Comparison of ENCODE assay signal across 1 cellular context in genomic region chr7:22647451-22648257, GRCh38.
TF ChIP-seq lines count a peak whose summit lies in the region.

No MANE protein-coding gene starts in this region.

TF ChIP-seq in K562, 482 proteins besides CTCF, POLR2A, EP300 and RAD21 (continued from another document and continues in another):
- no peak for TF ChIP-seq MCM5 (IDR thresholded peaks at IDR 0.05; ENCODE audit: low read depth)
- TF ChIP-seq CBFA2T3 (IDR thresholded peaks at IDR 0.05) = peak; percentile 92
- no peak for TF ChIP-seq SETDB1 (IDR thresholded peaks at IDR 0.05; ENCODE audit: low read length)
- 0 out of 2 replicates have a peak, but pooled peaks have one; percentile 26 for TF ChIP-seq MTA3 (IDR thresholded peaks at IDR 0.05; ENCODE audit: borderline replicate concordance)
- no peak for TF ChIP-seq ZNF280B (CRISPR knock-in tag; IDR thresholded peaks at IDR 0.05)
- TF ChIP-seq SMARCC2 (IDR thresholded peaks at IDR 0.05; ENCODE audit: low read depth) = peak; percentile 68
- peak; percentile 96 for TF ChIP-seq JUN (IDR thresholded peaks at IDR 0.05; ENCODE audit: borderline replicate concordance, low read depth, low read length)
- no peak; the same call in 1 of the 2 replicates for TF ChIP-seq JUN (CRISPR knock-in tag; IDR thresholded peaks at IDR 0.05; ENCODE audit: borderline replicate concordance)
- TF ChIP-seq CHAMP1 (IDR thresholded peaks at IDR 0.05) = peak; percentile 51; the same call in 1 of the 2 replicates
- TF ChIP-seq E2F8 (IDR thresholded peaks at IDR 0.05; ENCODE audit: low read depth, partially characterized antibody) = no peak
- no peak for TF ChIP-seq DACH1 (IDR thresholded peaks at IDR 0.05; ENCODE audit: partially characterized antibody)
- 0 out of 4 replicates have a peak, but pooled peaks of 1 of the 2 experiments have one; percentile 30 for TF ChIP-seq SRF (CRISPR knock-in tag; IDR thresholded peaks at IDR 0.05)
- TF ChIP-seq MAFK (IDR thresholded peaks at IDR 0.05; ENCODE audit: low read length) = peak; percentile 3; the same call in 1 of the 2 replicates
- no peak for TF ChIP-seq NUFIP1 (IDR thresholded peaks at IDR 0.05; ENCODE audit: partially characterized antibody)
- no peak for TF ChIP-seq ARID3A (IDR thresholded peaks at IDR 0.05; ENCODE audit: borderline replicate concordance, low read depth, low read length)
- TF ChIP-seq RBM39 (optimal IDR thresholded peaks at IDR 0.05; ENCODE audit: low read depth, low read length) = no peak
- no peak; the same call in 1 of the 2 replicates for TF ChIP-seq ZBTB17 (CRISPR knock-in tag; IDR thresholded peaks at IDR 0.05)
- TF ChIP-seq TBL1XR1 (IDR thresholded peaks at IDR 0.05; ENCODE audit: low read length in 2 of 2) = peak in 1 of 2 experiments; percentile 52; a peak in 2 of 4 replicates
- TF ChIP-seq VEZF1 (CRISPR knock-in tag; IDR thresholded peaks at IDR 0.05) = no peak
- TF ChIP-seq CLOCK (CRISPR knock-in tag; IDR thresholded peaks at IDR 0.05; ENCODE audit: borderline replicate concordance) = no peak
- peak; percentile 72 for TF ChIP-seq HDAC3 (IDR thresholded peaks at IDR 0.05; ENCODE audit: borderline replicate concordance, partially characterized antibody)
- TF ChIP-seq PHB (CRISPR knock-in tag; IDR thresholded peaks at IDR 0.05) = no peak
- no peak for TF ChIP-seq ZNF263 (CRISPR knock-in tag; IDR thresholded peaks at IDR 0.05; ENCODE audit: borderline replicate concordance)
- TF ChIP-seq ZNF431 (CRISPR knock-in tag; IDR thresholded peaks at IDR 0.05) = no peak
- TF ChIP-seq TCF3 (CRISPR knock-in tag; IDR thresholded peaks at IDR 0.05) = peak; percentile 90
- TF ChIP-seq TAF7 (tag; IDR thresholded peaks at IDR 0.05) = no peak
- no peak for TF ChIP-seq PHB2 (IDR thresholded peaks at IDR 0.05; ENCODE audit: low read depth)
- TF ChIP-seq HNRNPK (IDR thresholded peaks at IDR 0.05; ENCODE audit: low read depth, low read length, poor library complexity, severe bottlenecking) = no peak
- no peak for TF ChIP-seq MCM7 (IDR thresholded peaks at IDR 0.05)
- no peak for TF ChIP-seq ARID3B (CRISPR knock-in tag; IDR thresholded peaks at IDR 0.05; ENCODE audit: borderline replicate concordance)
- TF ChIP-seq ZNF668 (CRISPR knock-in tag; IDR thresholded peaks at IDR 0.05) = no peak
- TF ChIP-seq SIN3B (IDR thresholded peaks at IDR 0.05; ENCODE audit: low read depth) = no peak
- TF ChIP-seq EP400 (IDR thresholded peaks at IDR 0.05) = no peak
- no peak for TF ChIP-seq ZNF512 (tag; IDR thresholded peaks at IDR 0.05)
- TF ChIP-seq POLR2AphosphoS2 (IDR thresholded peaks at IDR 0.05; ENCODE audit: low read length) = no peak
- no peak; the same call in 1 of the 2 replicates for TF ChIP-seq ZKSCAN8 (CRISPR knock-in tag; IDR thresholded peaks at IDR 0.05)
- no peak; the same call in 1 of the 2 replicates for TF ChIP-seq GATAD2B (IDR thresholded peaks at IDR 0.05; ENCODE audit: borderline replicate concordance)
- no peak for TF ChIP-seq KAT2B (IDR thresholded peaks at IDR 0.05; ENCODE audit: low read depth, low read length)
- TF ChIP-seq GTF2E2 (tag; IDR thresholded peaks at IDR 0.05) = no peak; the same call in 1 of the 2 replicates
- TF ChIP-seq CSDE1 (IDR thresholded peaks at IDR 0.05) = no peak
- no peak for TF ChIP-seq BMI1 (IDR thresholded peaks at IDR 0.05; ENCODE audit: low read length)
- TF ChIP-seq ZNF518B (CRISPR knock-in tag; IDR thresholded peaks at IDR 0.05) = no peak
- TF ChIP-seq ZNF644 (tag; IDR thresholded peaks at IDR 0.05; ENCODE audit: low read depth) = no peak
- no peak for TF ChIP-seq FOXP1 (CRISPR knock-in tag; IDR thresholded peaks at IDR 0.05)
- no peak for TF ChIP-seq WHSC1 (IDR thresholded peaks at IDR 0.05; ENCODE audit: low read length)
- TF ChIP-seq PCBP1 (IDR thresholded peaks at IDR 0.05; ENCODE audit: low read depth, low read length, poor library complexity, severe bottlenecking) = no peak
- no peak for TF ChIP-seq TAF15 (IDR thresholded peaks at IDR 0.05; ENCODE audit: low read depth, low read length)
